Comparison of ENCODE assay signal across 26 cellular contexts in genomic region chr9:126423709-126424185, GRCh38.
DNase-seq lines count a peak whose midpoint lies in the region; ATAC-seq and TF ChIP-seq lines count a peak whose summit lies in the region.
"Had no signal": no experiment of that assay in that cellular context is flagged by ENCODE, and none has a peak within 500 bp of the region (broad histone marks: within the 10 kb centered on the region; RNA-seq: fewer than 3 reads in every experiment).

No MANE protein-coding gene starts in this region.

- peak overlapping the region; percentile 72 to 93 (median 84) for H3K27ac ChIP-seq in thyroid gland
- H3K27ac ChIP-seq in coronary artery: no peak overlapping the region
- H3K27ac ChIP-seq: A549, breast epithelium, neural progenitor cell, prostate gland had no signal

- no peaks in the 10 kb centered on the region for H3K9me3 ChIP-seq in thyroid gland
- H3K9me3 ChIP-seq: A549, breast epithelium, HAP-1, prostate gland had no signal

- POLR2A ChIA-PET in activated naive CD8-positive, alpha-beta T cell treated with anti-CD3 and anti-CD28 coated beads, Interleukin-2, amount 10 ng/mL, durations not matched to agents 7 days and 5 days (lab: Charles Lee): interaction anchor here (0.8 to 1.0 kb wide), 2 partner anchors 11 to 46 kb away, joined by 3 to 6 read pairs; no protein-coding TSS in a partner anchor

- H3K36me3 Mint-ChIP-seq in activated naive CD8-positive, alpha-beta T cell treated with anti-CD3 and anti-CD28 coated beads, Interleukin-2, amount 10 ng/mL, durations not matched to agents 7 days and 5 days: peaks cover 36% of the 10 kb centered on the region
- H3K36me3 Mint-ChIP-seq in activated naive CD8-positive, alpha-beta T cell treated with anti-CD3 and anti-CD28 coated beads for 36 hours: peaks cover 5% of the 10 kb centered on the region
- peaks cover 25% of the 10 kb centered on the region for H3K36me3 Mint-ChIP-seq in osteocyte (ENCODE audit: unreplicated experiment)

- H3K4me3 Mint-ChIP-seq in activated naive CD8-positive, alpha-beta T cell treated with anti-CD3 and anti-CD28 coated beads, Interleukin-2, amount 10 ng/mL, durations not matched to agents 7 days and 5 days: no peak overlapping the region
- no peak overlapping the region for H3K4me3 Mint-ChIP-seq in activated naive CD8-positive, alpha-beta T cell treated with anti-CD3 and anti-CD28 coated beads for 36 hours
- H3K4me3 Mint-ChIP-seq in osteocyte (ENCODE audit: unreplicated experiment): no peak overlapping the region
- H3K4me3 Mint-ChIP-seq: activated CD4-positive, alpha-beta memory T cell treated with anti-CD3 and anti-CD28 coated beads for 36 hours; B cell; neural progenitor cell had no signal

- H3K36me3 ChIP-seq in thyroid gland: no peaks in the 10 kb centered on the region
- H3K36me3 ChIP-seq: breast epithelium, HAP-1, neural progenitor cell, prostate gland had no signal

- TF ChIP-seq CTCF in thyroid gland (IDR thresholded peaks at IDR 0.05) (no peak), coronary artery (IDR thresholded peaks at IDR 0.05) (no peak), osteocyte (IDR thresholded peaks at IDR 0.05) (no peak)

- TF ChIP-seq POLR2A in thyroid gland (IDR thresholded peaks at IDR 0.05): no peak

- H3K4me1 ChIP-seq in thyroid gland: peaks cover 35 to 42% of the 10 kb centered on the region in 2 donors
- H3K4me1 ChIP-seq: breast epithelium, HAP-1, prostate gland had no signal

- intact Hi-C loops in thyroid gland (cut with DNase I): no loop called here

- H3K4me3 ChIP-seq in thyroid gland (replicated peaks in 1 of 3) (no peak overlapping the region), coronary artery (no peak overlapping the region)
- H3K4me3 ChIP-seq: A549, breast epithelium, HAP-1, neural progenitor cell, prostate gland had no signal

- 71 to 81% methylated on average over 5 of the region's 5 CpGs for WGBS in thyroid gland, 2 donors

- H3K4me1 Mint-ChIP-seq in activated naive CD8-positive, alpha-beta T cell treated with anti-CD3 and anti-CD28 coated beads, Interleukin-2, amount 10 ng/mL, durations not matched to agents 7 days and 5 days: peaks cover 33% of the 10 kb centered on the region
- peaks cover 29% of the 10 kb centered on the region for H3K4me1 Mint-ChIP-seq in activated naive CD8-positive, alpha-beta T cell treated with anti-CD3 and anti-CD28 coated beads for 36 hours
- peaks cover 4% of the 10 kb centered on the region for H3K4me1 Mint-ChIP-seq in osteocyte (ENCODE audit: unreplicated experiment)

- H3K27ac Mint-ChIP-seq in activated naive CD8-positive, alpha-beta T cell treated with anti-CD3 and anti-CD28 coated beads, Interleukin-2, amount 10 ng/mL, durations not matched to agents 7 days and 5 days: peak overlapping the region; percentile 86
- H3K27ac Mint-ChIP-seq in activated naive CD8-positive, alpha-beta T cell treated with anti-CD3 and anti-CD28 coated beads for 36 hours: no peak overlapping the region
- no peak overlapping the region for H3K27ac Mint-ChIP-seq in osteocyte (ENCODE audit: unreplicated experiment)
- H3K27ac Mint-ChIP-seq: activated CD4-positive, alpha-beta memory T cell treated with anti-CD3 and anti-CD28 coated beads for 36 hours; B cell; neural progenitor cell had no signal

- H3K9me3 Mint-ChIP-seq in activated naive CD8-positive, alpha-beta T cell treated with anti-CD3 and anti-CD28 coated beads, Interleukin-2, amount 10 ng/mL, durations not matched to agents 7 days and 5 days: no peaks in the 10 kb centered on the region
- no peaks in the 10 kb centered on the region for H3K9me3 Mint-ChIP-seq in activated naive CD8-positive, alpha-beta T cell treated with anti-CD3 and anti-CD28 coated beads for 36 hours
- no peaks in the 10 kb centered on the region for H3K9me3 Mint-ChIP-seq in osteocyte (ENCODE audit: unreplicated experiment)
- H3K9me3 Mint-ChIP-seq: activated CD4-positive, alpha-beta memory T cell treated with anti-CD3 and anti-CD28 coated beads for 36 hours; neural progenitor cell had no signal

- H3K27me3 Mint-ChIP-seq in activated naive CD8-positive, alpha-beta T cell treated with anti-CD3 and anti-CD28 coated beads, Interleukin-2, amount 10 ng/mL, durations not matched to agents 7 days and 5 days: no peaks in the 10 kb centered on the region
- no peaks in the 10 kb centered on the region for H3K27me3 Mint-ChIP-seq in activated naive CD8-positive, alpha-beta T cell treated with anti-CD3 and anti-CD28 coated beads for 36 hours
- no peaks in the 10 kb centered on the region for H3K27me3 Mint-ChIP-seq in osteocyte (ENCODE audit: unreplicated experiment)
- H3K27me3 Mint-ChIP-seq: activated CD4-positive, alpha-beta memory T cell treated with anti-CD3 and anti-CD28 coated beads for 36 hours had no signal

- ATAC-seq in activated naive CD8-positive, alpha-beta T cell treated with anti-CD3 and anti-CD28 coated beads, Interleukin-2, amount 10 ng/mL, durations not matched to agents 7 days and 5 days (ENCODE audit: low read depth): no peak
- ATAC-seq: A549, PC-3, Right ventricle myocardium inferior had no signal

- no peaks in the 10 kb centered on the region for H3K27me3 ChIP-seq in thyroid gland
- H3K27me3 ChIP-seq: breast epithelium, neural progenitor cell had no signal

- DNase-seq in activated naive CD8-positive, alpha-beta T cell treated with anti-CD3 and anti-CD28 coated beads, Interleukin-2, amount 10 ng/mL, durations not matched to agents 7 days and 5 days: no peak
- no peak for DNase-seq in activated naive CD8-positive, alpha-beta T cell treated with anti-CD3 and anti-CD28 coated beads for 36 hours
- DNase-seq in M059J (ENCODE audit: low read depth) (peak; percentile 40), cerebellum (ENCODE audit: low spot score) (peak; percentile 64), thyroid gland (peak in 1 of 2 donors; percentile 20), coronary artery (ENCODE audit: low spot score) (no peak), osteocyte (ENCODE audit: extremely low spot score, unreplicated experiment) (no peak)
- DNase-seq in stimulated activated CD4-positive, alpha-beta T cell treated with anti-CD3 and anti-CD28 coated beads, Interleukin-12 subunit alpha, Interleukin-12 subunit beta, amount 100 ng/mL, for 4 hours: no peak
- DNase-seq: activated CD4-positive, alpha-beta memory T cell treated with anti-CD3 and anti-CD28 coated beads for 36 hours; activated CD4-positive, CD25-positive, alpha-beta regulatory T cell; activated effector memory CD4-positive, alpha-beta T cell treated with Interleukin-2 at 50 U/mL for 16 hours; dermis blood vessel endothelial cell; EL; Karpas-422; mammary epithelial cell; NCI-H1048; NCI-H345; NCI-H82; PC-3 had no signal

Comparison
In these comparisons a context has a peak if more than half of its experiments do, and no peak if none do; other contexts are left out.
1. DNase-seq: peak in M059J (single experiment) and cerebellum (single experiment); none in activated naive CD8-positive, alpha-beta T cell treated with anti-CD3 and anti-CD28 coated beads, Interleukin-2, amount 10 ng/mL, durations not matched to agents 7 days and 5 days (single experiment), activated naive CD8-positive, alpha-beta T cell treated with anti-CD3 and anti-CD28 coated beads for 36 hours (single experiment), coronary artery (single experiment), osteocyte (single experiment) and stimulated activated CD4-positive, alpha-beta T cell treated with anti-CD3 and anti-CD28 coated beads, Interleukin-12 subunit alpha, Interleukin-12 subunit beta, amount 100 ng/mL, for 4 hours (single experiment).
2. H3K27ac ChIP-seq: peak in thyroid gland (3 of 3); none in coronary artery (0 of 2).